In genomic region chr16:81166417-81167300, GRCh38 we compare ENCODE assay signal across 25 cellular contexts.
"Had no signal": no experiment of that assay in that cellular context is flagged by ENCODE, and none has a peak within 500 bp of the region (broad histone marks: within the 10 kb centered on the region; RNA-seq: fewer than 3 reads in every experiment).

No MANE protein-coding gene starts in this region.

- H3K9me3 ChIP-seq: colonic mucosa, left ventricle myocardium inferior, ovary, right atrium auricular region, stomach, thoracic aorta, vagina had no signal

- ATAC-seq: foreskin keratinocyte; naive thymus-derived CD8-positive, alpha-beta T cell had no signal

- H3K27me3 ChIP-seq: colonic mucosa, hepatocyte, ovary, right atrium auricular region, stomach, vagina had no signal

- H3K79me2 ChIP-seq: hepatocyte had no signal

- H3K36me3 ChIP-seq: colonic mucosa, ovary, right atrium auricular region, stomach, thoracic aorta, vagina had no signal

- H3K4me1 ChIP-seq: colonic mucosa, foreskin keratinocyte, left ventricle myocardium inferior, right atrium auricular region, stomach, vagina had no signal

- H3K4me3 Mint-ChIP-seq: endodermal cell; naive thymus-derived CD8-positive, alpha-beta T cell; type B pancreatic cell had no signal

- H3K9me3 Mint-ChIP-seq: endodermal cell; naive thymus-derived CD8-positive, alpha-beta T cell; type B pancreatic cell had no signal

- H3K4me2 ChIP-seq: hepatocyte had no signal

- H2AFZ ChIP-seq: hepatocyte had no signal

- H3K27ac Mint-ChIP-seq: endodermal cell; naive thymus-derived CD8-positive, alpha-beta T cell; type B pancreatic cell had no signal

- FAIRE-seq: endothelial cell of umbilical vein, kidney, small intestine had no signal

- H3K36me3 Mint-ChIP-seq: naive thymus-derived CD8-positive, alpha-beta T cell; type B pancreatic cell had no signal

- H3K4me1 Mint-ChIP-seq: endodermal cell; naive thymus-derived CD8-positive, alpha-beta T cell had no signal

- H3K4me3 ChIP-seq: colonic mucosa, hepatocyte, left ventricle myocardium inferior, lung, ovary, right atrium auricular region, stomach, thoracic aorta, vagina had no signal

- H3K27ac ChIP-seq: colonic mucosa, foreskin keratinocyte, hepatocyte, ovary, right atrium auricular region, stomach, thoracic aorta, vagina had no signal

- DNase-seq: colonic mucosa; effector CD4-positive, alpha-beta T cell; endodermal cell; erythroblast; foreskin keratinocyte; head of caudate nucleus; kidney; left cardiac atrium; left ventricle myocardium inferior; mesendoderm; nucleus accumbens; ovary; small intestine; stimulated activated CD4-positive, alpha-beta T cell treated with anti-CD3 and anti-CD28 coated beads, Interleukin-12 subunit alpha, Interleukin-12 subunit beta, amount 100 ng/mL, for 4 hours; stimulated activated naive CD4-positive, alpha-beta T cell; stomach; substantia nigra had no signal
